In genomic region chr11:64227405-64227956, GRCh38 we compare ENCODE assay signal across 8 cellular contexts. TPM values are rescaled to one million over a fixed set of nuclear protein-coding genes. Genes with fewer than 3 reads are reported as not detected.
DNase-seq lines count a peak whose midpoint lies in the region; ATAC-seq, FAIRE-seq and TF ChIP-seq lines count a peak whose summit lies in the region.

No MANE protein-coding gene starts in this region.

- peaks cover 49% of the 10 kb centered on the region for H3K4me1 ChIP-seq in HepG2 (ENCODE audit: insufficient read depth, low read length)
- peaks cover 37 to 49% of the 10 kb centered on the region in 2 donors for H3K4me1 ChIP-seq in thyroid gland

- peak overlapping the region; percentile 96 for H3K4me2 ChIP-seq in HepG2 (ENCODE audit: low read depth, low read length)

- peak overlapping the region; percentile 78 to 96 (median 82) for H3K4me3 ChIP-seq in HepG2 (replicated peaks in 1 of 3; ENCODE audit: insufficient read depth in 1 of 3, low read depth in 2 of 3, low read length in 3 of 3)
- no peak overlapping the region for H3K4me3 ChIP-seq in thyroid gland (replicated peaks in 1 of 3)

- no peaks in the 10 kb centered on the region for H3K9me3 ChIP-seq in HepG2 (ENCODE audit: low read length)
- no peaks in the 10 kb centered on the region for H3K9me3 ChIP-seq in thyroid gland

- ATAC-seq in HepG2 (no peak), HG02642 (IDR thresholded peaks at IDR 0.05; ENCODE audit: poor library complexity, unreplicated experiment) (no peak), GM21737 (IDR thresholded peaks at IDR 0.05; ENCODE audit: unreplicated experiment) (no peak)

- H3K27ac Mint-ChIP-seq in activated T-cell treated with anti-CD3 and anti-CD28 coated beads, Interleukin-2, amount 50 U/mL, for 24 hours: peak overlapping the region; percentile 93
- H3K27ac Mint-ChIP-seq in activated naive CD8-positive, alpha-beta T cell treated with anti-CD3 and anti-CD28 coated beads for 36 hours: peak overlapping the region; percentile 84

- BruUV-seq in HepG2 (replicated peaks; lab: Mats Ljungman, UMichigan): no TSS peak

- no peak for TF ChIP-seq EP300 in HepG2 (IDR thresholded peaks at IDR 0.05; ENCODE audit: low read depth in 2 of 2, low read length in 2 of 2)
- no peak for TF ChIP-seq EP300 in HepG2 (CRISPR knock-in tag; IDR thresholded peaks at IDR 0.05; ENCODE audit: borderline replicate concordance)

- H2AFZ ChIP-seq in HepG2 (ENCODE audit: low read length): no peak overlapping the region

- POLR2A ChIA-PET in HepG2 (lab: Yijun Ruan, JAX): interaction anchor here (0.8 to 3.3 kb wide), 7 partner anchors 10 to 78 kb away, joined by 3 to 27 read pairs (median 18); partner anchors contain the start of genes ESRRA, PPP1R14B and STIP1

- CTCF ChIA-PET in HepG2 (lab: Yijun Ruan, JAX; ENCODE audit: low intra/inter-chr PET ratio, low total read pairs): no interaction called here

- DNase-seq in activated T-cell treated with anti-CD3 and anti-CD28 coated beads, Interleukin-2, amount 50 U/mL, for 24 hours: no peak
- DNase-seq in activated T-cell treated with anti-CD3 and anti-CD28 coated beads, Interleukin-2, amount 50 U/mL, for 48 hours: no peak
- DNase-seq in activated naive CD8-positive, alpha-beta T cell treated with anti-CD3 and anti-CD28 coated beads for 36 hours: no peak
- DNase-seq in HepG2 (ENCODE audit: low spot score): no peak
- no peak for DNase-seq in thyroid gland
- DNase-seq in GM10266 (ENCODE audit: extremely low spot score): no peak

- no peaks in the 10 kb centered on the region for H3K27me3 Mint-ChIP-seq in activated T-cell treated with anti-CD3 and anti-CD28 coated beads, Interleukin-2, amount 50 U/mL, for 24 hours
- H3K27me3 Mint-ChIP-seq in activated naive CD8-positive, alpha-beta T cell treated with anti-CD3 and anti-CD28 coated beads for 36 hours: no peaks in the 10 kb centered on the region

- peak overlapping the region; percentile 77 for H3K9ac ChIP-seq in HepG2 (ENCODE audit: insufficient read depth, low read depth, low read length)

- FAIRE-seq in HepG2 (lab: Jason Lieb, UNC): no peak

- TF ChIP-seq RAD21 in HepG2 (CRISPR knock-in tag; IDR thresholded peaks at IDR 0.05): no peak

- peaks cover 0 to 3% of the 10 kb centered on the region in 2 experiments; a peak in 2 of 5 replicates for H3K36me3 ChIP-seq in HepG2 (replicated peaks in 1 of 2; ENCODE audit: control insufficient read depth in 1 of 2, insufficient read depth in 2 of 2, low read length in 2 of 2)
- no peaks in the 10 kb centered on the region for H3K36me3 ChIP-seq in thyroid gland

- H4K20me1 ChIP-seq in HepG2 (ENCODE audit: insufficient read depth, low read length): no peaks in the 10 kb centered on the region

- H3K4me1 Mint-ChIP-seq in activated T-cell treated with anti-CD3 and anti-CD28 coated beads, Interleukin-2, amount 50 U/mL, for 24 hours (ENCODE audit: low read depth): peaks cover 48% of the 10 kb centered on the region
- peaks cover 39% of the 10 kb centered on the region for H3K4me1 Mint-ChIP-seq in activated naive CD8-positive, alpha-beta T cell treated with anti-CD3 and anti-CD28 coated beads for 36 hours

- no peak overlapping the region for H3K27ac ChIP-seq in HepG2 (ENCODE audit: extremely low read length, insufficient read depth, low read length)
- H3K27ac ChIP-seq in thyroid gland: peak overlapping the region; percentile 68 to 92 (median 87)

- in situ Hi-C loops in HepG2 (cut with HindIII; ENCODE audit: extremely low pct_ligation_motif_present, low pct_unique_long_range_greater_than_20kb): no loop called here

- TF ChIP-seq CTCF in HepG2 (CRISPR knock-in tag; IDR thresholded peaks at IDR 0.05): no peak
- TF ChIP-seq CTCF in thyroid gland (IDR thresholded peaks at IDR 0.05): no peak
- TF ChIP-seq CTCF in GM10266 (IDR thresholded peaks at IDR 0.05; ENCODE audit: control insufficient read depth, insufficient read depth, low read depth, missing control alignments): no peak

- H3K79me2 ChIP-seq in HepG2 (ENCODE audit: insufficient read depth, low read length): no peaks in the 10 kb centered on the region

- no peak for TF ChIP-seq POLR2A in HepG2 (IDR thresholded peaks at IDR 0.05; ENCODE audit: insufficient read depth in 1 of 2, low read depth in 2 of 2, low read length in 2 of 2)
- TF ChIP-seq POLR2A in thyroid gland (IDR thresholded peaks at IDR 0.05): no peak

- intact Hi-C loops in HepG2 (cut with micrococcal nuclease; ENCODE audit: unreplicated experiment): no loop called here
- intact Hi-C loops in thyroid gland (cut with DNase I): no loop called here

- peak overlapping the region; percentile 86 for H3K4me3 Mint-ChIP-seq in activated T-cell treated with anti-CD3 and anti-CD28 coated beads, Interleukin-2, amount 50 U/mL, for 24 hours
- H3K4me3 Mint-ChIP-seq in activated naive CD8-positive, alpha-beta T cell treated with anti-CD3 and anti-CD28 coated beads for 36 hours: peak overlapping the region; percentile 89

- no peaks in the 10 kb centered on the region for H3K9me3 Mint-ChIP-seq in activated T-cell treated with anti-CD3 and anti-CD28 coated beads, Interleukin-2, amount 50 U/mL, for 24 hours
- no peaks in the 10 kb centered on the region for H3K9me3 Mint-ChIP-seq in activated naive CD8-positive, alpha-beta T cell treated with anti-CD3 and anti-CD28 coated beads for 36 hours

- 84% methylated on average over 3 of the region's 3 CpGs for WGBS in HepG2 (ENCODE audit: low lambda C conversion rate)
- 63 to 70% methylated on average over 3 of the region's 3 CpGs for WGBS in thyroid gland, 2 donors

- peaks cover 55% of the 10 kb centered on the region for H3K36me3 Mint-ChIP-seq in activated T-cell treated with anti-CD3 and anti-CD28 coated beads, Interleukin-2, amount 50 U/mL, for 24 hours (ENCODE audit: low read depth)
- peaks cover 4% of the 10 kb centered on the region for H3K36me3 Mint-ChIP-seq in activated naive CD8-positive, alpha-beta T cell treated with anti-CD3 and anti-CD28 coated beads for 36 hours

- H3K27me3 ChIP-seq in HepG2 (ENCODE audit: control insufficient read depth in 1 of 2, insufficient read depth in 2 of 2, low read length in 2 of 2): no peaks in the 10 kb centered on the region
- no peaks in the 10 kb centered on the region for H3K27me3 ChIP-seq in thyroid gland

RNA-seq across cellular contexts. Expression of gene NUDT22, which starts 1.4 kb away (rescaled TPM):
- total RNA-seq in activated naive CD8-positive, alpha-beta T cell treated with anti-CD3 and anti-CD28 coated beads for 36 hours: 10 to 100 TPM; 58.4 to 69.6 TPM
- total RNA-seq in HepG2 (2016; rRNA removed; fragmentation: Illumina TruSeq; extraction: Trizol): 38.5 and 39.8 TPM in 2 replicates
- 48.7 and 58.7 TPM in 2 replicates for total RNA-seq in HepG2 (2016; cell fraction: cytosol; rRNA removed; fragmentation: Illumina TruSeq; extraction: Trizol; ENCODE audit: low read depth)
- total RNA-seq in HepG2 (2016; cell fraction: insoluble cytoplasmic fraction; rRNA removed; fragmentation: Illumina TruSeq; extraction: Trizol): 37.6 and 40.0 TPM in 2 replicates
- total RNA-seq in HepG2 (2016; cell fraction: membrane; rRNA removed; fragmentation: Illumina TruSeq; extraction: Trizol): 48.0 and 62.5 TPM in 2 replicates
- total RNA-seq in HepG2 (2016; cell fraction: nucleus; rRNA removed; fragmentation: Illumina TruSeq; extraction: Trizol): 18.9 and 27.6 TPM in 2 replicates
- polyA plus RNA-seq in HepG2 (2011; rRNA removed): 33.5 and 38.6 TPM in 2 replicates
- polyA plus RNA-seq in HepG2 (2011; cell fraction: cytosol; rRNA removed): 23.8 and 46.2 TPM in 2 replicates
- polyA plus RNA-seq in HepG2 (2011; cell fraction: nucleus; rRNA removed): 106 and 113 TPM in 2 replicates
- polyA plus RNA-seq in HepG2 (2012): 14.6 and 20.4 TPM in 2 replicates
- 41.8 and 51.1 TPM in 2 replicates for polyA plus RNA-seq in HepG2 (2016; cell fraction: cytosol; fragmentation: Illumina TruSeq; extraction: Trizol; ENCODE audit: low read depth)
- polyA plus RNA-seq in HepG2 (2016; cell fraction: insoluble cytoplasmic fraction; fragmentation: Illumina TruSeq; extraction: Trizol; ENCODE audit: low read depth): 30.6 and 31.0 TPM in 2 replicates
- 38.0 and 47.3 TPM in 2 replicates for polyA plus RNA-seq in HepG2 (2016; cell fraction: membrane; fragmentation: Illumina TruSeq; extraction: Trizol; ENCODE audit: low read depth)
- 38.7 and 47.5 TPM in 2 replicates for polyA plus RNA-seq in HepG2 (2016; cell fraction: nucleus; fragmentation: Illumina TruSeq; extraction: Trizol; ENCODE audit: insufficient read depth, low read depth)
- 36.4 and 41.0 TPM in 2 replicates for polyA minus RNA-seq in HepG2 (2011; rRNA and poly(A)+ RNA removed; ENCODE audit: low replicate concordance)
- polyA minus RNA-seq in HepG2 (2011; cell fraction: cytosol; rRNA and poly(A)+ RNA removed): 15.6 and 16.6 TPM in 2 replicates
- 25.8 and 28.7 TPM in 2 replicates for polyA minus RNA-seq in HepG2 (2011; cell fraction: nucleus; rRNA and poly(A)+ RNA removed)
- 100 to 1,000 TPM in 2 of 4 donors, 10 to 100 TPM in 2; 65.6 to 109 (median 94.4) TPM for total RNA-seq in thyroid gland

RNA-seq across cellular contexts. Expression of gene TRPT1, which starts 1.5 kb away (rescaled TPM):
- 10 to 100 TPM; 24.1 to 24.4 TPM for total RNA-seq in activated naive CD8-positive, alpha-beta T cell treated with anti-CD3 and anti-CD28 coated beads for 36 hours
- total RNA-seq in HepG2 (2016; rRNA removed; fragmentation: Illumina TruSeq; extraction: Trizol): 21.0 and 24.8 TPM in 2 replicates
- total RNA-seq in HepG2 (2016; cell fraction: cytosol; rRNA removed; fragmentation: Illumina TruSeq; extraction: Trizol; ENCODE audit: low read depth): 51.8 and 67.6 TPM in 2 replicates
- 18.2 and 26.1 TPM in 2 replicates for total RNA-seq in HepG2 (2016; cell fraction: insoluble cytoplasmic fraction; rRNA removed; fragmentation: Illumina TruSeq; extraction: Trizol)
- total RNA-seq in HepG2 (2016; cell fraction: membrane; rRNA removed; fragmentation: Illumina TruSeq; extraction: Trizol): 40.6 and 48.2 TPM in 2 replicates
- total RNA-seq in HepG2 (2016; cell fraction: nucleus; rRNA removed; fragmentation: Illumina TruSeq; extraction: Trizol): 17.4 and 18.2 TPM in 2 replicates
- 40.7 and 45.1 TPM in 2 replicates for polyA plus RNA-seq in HepG2 (2011; rRNA removed)
- polyA plus RNA-seq in HepG2 (2011; cell fraction: cytosol; rRNA removed): 33.6 and 56.7 TPM in 2 replicates
- polyA plus RNA-seq in HepG2 (2011; cell fraction: nucleus; rRNA removed): 175 and 197 TPM in 2 replicates
- 24.3 TPM in 2 replicates for polyA plus RNA-seq in HepG2 (2012)
- 59.1 and 73.2 TPM in 2 replicates for polyA plus RNA-seq in HepG2 (2016; cell fraction: cytosol; fragmentation: Illumina TruSeq; extraction: Trizol; ENCODE audit: low read depth)
- polyA plus RNA-seq in HepG2 (2016; cell fraction: insoluble cytoplasmic fraction; fragmentation: Illumina TruSeq; extraction: Trizol; ENCODE audit: low read depth): 18.0 and 24.7 TPM in 2 replicates
- 41.3 and 42.8 TPM in 2 replicates for polyA plus RNA-seq in HepG2 (2016; cell fraction: membrane; fragmentation: Illumina TruSeq; extraction: Trizol; ENCODE audit: low read depth)
- 39.3 and 44.3 TPM in 2 replicates for polyA plus RNA-seq in HepG2 (2016; cell fraction: nucleus; fragmentation: Illumina TruSeq; extraction: Trizol; ENCODE audit: insufficient read depth, low read depth)
- 34.0 and 59.0 TPM in 2 replicates for polyA minus RNA-seq in HepG2 (2011; rRNA and poly(A)+ RNA removed; ENCODE audit: low replicate concordance)
- 15.5 and 17.8 TPM in 2 replicates for polyA minus RNA-seq in HepG2 (2011; cell fraction: cytosol; rRNA and poly(A)+ RNA removed)
- 14.8 and 16.0 TPM in 2 replicates for polyA minus RNA-seq in HepG2 (2011; cell fraction: nucleus; rRNA and poly(A)+ RNA removed)
- total RNA-seq in thyroid gland: 10 to 100 TPM; 50.5 to 90.8 (median 65.9) TPM

RNA-seq across cellular contexts. Expression of gene DNAJC4, which starts 2.9 kb away (rescaled TPM):
- 10 to 100 TPM; 16.5 to 17.7 TPM for total RNA-seq in activated naive CD8-positive, alpha-beta T cell treated with anti-CD3 and anti-CD28 coated beads for 36 hours
- 7.1 and 10.3 TPM in 2 replicates for total RNA-seq in HepG2 (2016; rRNA removed; fragmentation: Illumina TruSeq; extraction: Trizol)
- total RNA-seq in HepG2 (2016; cell fraction: cytosol; rRNA removed; fragmentation: Illumina TruSeq; extraction: Trizol; ENCODE audit: low read depth): 28.3 and 35.6 TPM in 2 replicates
- 6.3 and 10.4 TPM in 2 replicates for total RNA-seq in HepG2 (2016; cell fraction: insoluble cytoplasmic fraction; rRNA removed; fragmentation: Illumina TruSeq; extraction: Trizol)
- 28.1 and 29.9 TPM in 2 replicates for total RNA-seq in HepG2 (2016; cell fraction: membrane; rRNA removed; fragmentation: Illumina TruSeq; extraction: Trizol)
- total RNA-seq in HepG2 (2016; cell fraction: nucleus; rRNA removed; fragmentation: Illumina TruSeq; extraction: Trizol): 5.2 and 8.8 TPM in 2 replicates
- 60.8 and 70.9 TPM in 2 replicates for polyA plus RNA-seq in HepG2 (2011; rRNA removed)
- polyA plus RNA-seq in HepG2 (2011; cell fraction: cytosol; rRNA removed): 33.5 and 51.1 TPM in 2 replicates
- 73.5 and 95.2 TPM in 2 replicates for polyA plus RNA-seq in HepG2 (2011; cell fraction: nucleus; rRNA removed)
- polyA plus RNA-seq in HepG2 (2012): 39.4 and 41.6 TPM in 2 replicates
- 106 and 114 TPM in 2 replicates for polyA plus RNA-seq in HepG2 (2016; cell fraction: cytosol; fragmentation: Illumina TruSeq; extraction: Trizol; ENCODE audit: low read depth)
- polyA plus RNA-seq in HepG2 (2016; cell fraction: insoluble cytoplasmic fraction; fragmentation: Illumina TruSeq; extraction: Trizol; ENCODE audit: low read depth): 22.4 and 29.3 TPM in 2 replicates
- polyA plus RNA-seq in HepG2 (2016; cell fraction: membrane; fragmentation: Illumina TruSeq; extraction: Trizol; ENCODE audit: low read depth): 95.1 and 103 TPM in 2 replicates
- polyA plus RNA-seq in HepG2 (2016; cell fraction: nucleus; fragmentation: Illumina TruSeq; extraction: Trizol; ENCODE audit: insufficient read depth, low read depth): 38.2 and 42.5 TPM in 2 replicates
- 22.4 and 24.1 TPM in 2 replicates for polyA minus RNA-seq in HepG2 (2011; rRNA and poly(A)+ RNA removed; ENCODE audit: low replicate concordance)
- 10.7 and 10.8 TPM in 2 replicates for polyA minus RNA-seq in HepG2 (2011; cell fraction: cytosol; rRNA and poly(A)+ RNA removed)
- polyA minus RNA-seq in HepG2 (2011; cell fraction: nucleus; rRNA and poly(A)+ RNA removed): 6.1 and 7.1 TPM in 2 replicates
- total RNA-seq in thyroid gland: 10 to 100 TPM; 10.9 to 48.6 (median 21.9) TPM

RNA-seq across cellular contexts. Expression of gene VEGFB, which starts 6.9 kb away (rescaled TPM):
- 10 to 100 TPM; 84.7 to 85.8 TPM for total RNA-seq in activated naive CD8-positive, alpha-beta T cell treated with anti-CD3 and anti-CD28 coated beads for 36 hours
- total RNA-seq in HepG2 (2016; rRNA removed; fragmentation: Illumina TruSeq; extraction: Trizol) (10.1 and 11.3 TPM in 2 replicates), thyroid gland (100 to 1,000 TPM in 1 of 4 donors, 10 to 100 TPM in 3; 52.9 to 101 (median 75.7) TPM)
- 33.3 and 36.0 TPM in 2 replicates for total RNA-seq in HepG2 (2016; cell fraction: cytosol; rRNA removed; fragmentation: Illumina TruSeq; extraction: Trizol; ENCODE audit: low read depth)
- 7.7 and 10.8 TPM in 2 replicates for total RNA-seq in HepG2 (2016; cell fraction: insoluble cytoplasmic fraction; rRNA removed; fragmentation: Illumina TruSeq; extraction: Trizol)
- total RNA-seq in HepG2 (2016; cell fraction: membrane; rRNA removed; fragmentation: Illumina TruSeq; extraction: Trizol): 38.1 and 42.4 TPM in 2 replicates
- 6.0 and 7.4 TPM in 2 replicates for total RNA-seq in HepG2 (2016; cell fraction: nucleus; rRNA removed; fragmentation: Illumina TruSeq; extraction: Trizol)
- polyA plus RNA-seq in HepG2 (2011; rRNA removed): 9.0 and 10.8 TPM in 2 replicates
- polyA plus RNA-seq in HepG2 (2011; cell fraction: cytosol; rRNA removed): 6.4 and 7.2 TPM in 2 replicates
- polyA plus RNA-seq in HepG2 (2011; cell fraction: nucleus; rRNA removed): 14.7 and 17.2 TPM in 2 replicates
- polyA plus RNA-seq in HepG2 (2012): 40.4 and 54.0 TPM in 2 replicates
- 75.5 and 81.3 TPM in 2 replicates for polyA plus RNA-seq in HepG2 (2016; cell fraction: cytosol; fragmentation: Illumina TruSeq; extraction: Trizol; ENCODE audit: low read depth)
- polyA plus RNA-seq in HepG2 (2016; cell fraction: insoluble cytoplasmic fraction; fragmentation: Illumina TruSeq; extraction: Trizol; ENCODE audit: low read depth): 19.0 and 24.4 TPM in 2 replicates
- 73.2 and 75.8 TPM in 2 replicates for polyA plus RNA-seq in HepG2 (2016; cell fraction: membrane; fragmentation: Illumina TruSeq; extraction: Trizol; ENCODE audit: low read depth)
- 29.2 and 36.6 TPM in 2 replicates for polyA plus RNA-seq in HepG2 (2016; cell fraction: nucleus; fragmentation: Illumina TruSeq; extraction: Trizol; ENCODE audit: insufficient read depth, low read depth)
- polyA minus RNA-seq in HepG2 (2011; rRNA and poly(A)+ RNA removed; ENCODE audit: low replicate concordance): 8.3 and 8.6 TPM in 2 replicates
- 9.6 and 10.8 TPM in 2 replicates for polyA minus RNA-seq in HepG2 (2011; cell fraction: cytosol; rRNA and poly(A)+ RNA removed)
- 2.8 and 3.7 TPM in 2 replicates for polyA minus RNA-seq in HepG2 (2011; cell fraction: nucleus; rRNA and poly(A)+ RNA removed)

RNA-seq across cellular contexts. Expression of gene FKBP2, which starts 13.4 kb away (rescaled TPM):
- total RNA-seq in activated naive CD8-positive, alpha-beta T cell treated with anti-CD3 and anti-CD28 coated beads for 36 hours: 10 to 100 TPM; 21.9 to 22.8 TPM
- total RNA-seq in HepG2 (2016; rRNA removed; fragmentation: Illumina TruSeq; extraction: Trizol) (29.4 and 53.3 TPM in 2 replicates), thyroid gland (100 to 1,000 TPM; 107 to 271 (median 196) TPM)
- total RNA-seq in HepG2 (2016; cell fraction: cytosol; rRNA removed; fragmentation: Illumina TruSeq; extraction: Trizol; ENCODE audit: low read depth): 18.2 and 19.3 TPM in 2 replicates
- total RNA-seq in HepG2 (2016; cell fraction: insoluble cytoplasmic fraction; rRNA removed; fragmentation: Illumina TruSeq; extraction: Trizol): 32.3 and 56.4 TPM in 2 replicates
- 18.4 and 23.6 TPM in 2 replicates for total RNA-seq in HepG2 (2016; cell fraction: membrane; rRNA removed; fragmentation: Illumina TruSeq; extraction: Trizol)
- total RNA-seq in HepG2 (2016; cell fraction: nucleus; rRNA removed; fragmentation: Illumina TruSeq; extraction: Trizol): 36.5 and 38.1 TPM in 2 replicates
- 30.1 and 36.0 TPM in 2 replicates for polyA plus RNA-seq in HepG2 (2011; rRNA removed)
- 43.4 and 54.7 TPM in 2 replicates for polyA plus RNA-seq in HepG2 (2011; cell fraction: cytosol; rRNA removed)
- 26.7 and 33.6 TPM in 2 replicates for polyA plus RNA-seq in HepG2 (2011; cell fraction: nucleus; rRNA removed)
- 49.8 and 55.5 TPM in 2 replicates for polyA plus RNA-seq in HepG2 (2012)
- polyA plus RNA-seq in HepG2 (2016; cell fraction: cytosol; fragmentation: Illumina TruSeq; extraction: Trizol; ENCODE audit: low read depth): 23.8 and 29.7 TPM in 2 replicates
- polyA plus RNA-seq in HepG2 (2016; cell fraction: insoluble cytoplasmic fraction; fragmentation: Illumina TruSeq; extraction: Trizol; ENCODE audit: low read depth): 44.0 and 46.7 TPM in 2 replicates
- polyA plus RNA-seq in HepG2 (2016; cell fraction: membrane; fragmentation: Illumina TruSeq; extraction: Trizol; ENCODE audit: low read depth): 22.8 and 23.9 TPM in 2 replicates
- polyA plus RNA-seq in HepG2 (2016; cell fraction: nucleus; fragmentation: Illumina TruSeq; extraction: Trizol; ENCODE audit: insufficient read depth, low read depth): 104 and 111 TPM in 2 replicates
- polyA minus RNA-seq in HepG2 (2011; rRNA and poly(A)+ RNA removed; ENCODE audit: low replicate concordance): 21.5 and 47.8 TPM in 2 replicates
- polyA minus RNA-seq in HepG2 (2011; cell fraction: cytosol; rRNA and poly(A)+ RNA removed): 13.1 and 15.1 TPM in 2 replicates
- polyA minus RNA-seq in HepG2 (2011; cell fraction: nucleus; rRNA and poly(A)+ RNA removed): 5.5 and 7.8 TPM in 2 replicates

Comparison
In these comparisons a context has a peak if more than half of its experiments do, and no peak if none do; other contexts are left out.
1. H3K4me3 ChIP-seq: peak in HepG2 (3 of 3); none in thyroid gland (0 of 3).